ENCODE assay signal across 26 cellular contexts in the genomic region with DNA sequence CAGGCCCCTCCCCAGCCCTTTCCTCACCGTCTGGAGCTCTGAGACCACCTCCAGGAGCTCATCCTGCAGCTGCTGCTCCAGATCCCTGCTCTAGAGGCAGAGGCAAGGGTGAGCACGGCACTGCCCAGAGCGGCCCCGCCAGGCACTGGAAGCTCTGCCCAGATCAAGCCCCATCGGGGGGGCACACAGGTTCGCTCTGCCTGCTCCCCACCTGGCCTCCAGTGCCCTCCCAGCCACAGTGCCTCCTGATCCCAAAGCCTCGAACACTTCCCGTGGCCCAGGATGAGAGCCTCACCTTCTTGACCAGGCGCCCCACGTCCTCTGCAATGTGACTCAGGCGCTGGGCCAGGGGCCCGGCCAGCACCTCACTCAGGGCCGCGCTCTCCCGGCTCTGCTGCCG. TPM values are rescaled to one million over a fixed set of nuclear protein-coding genes. Genes with fewer than 3 reads are reported as not detected.
DNase-seq lines count a peak whose midpoint lies in the region; ATAC-seq, FAIRE-seq and TF ChIP-seq lines count a peak whose summit lies in the region.
"Had no signal": no experiment of that assay in that cellular context is flagged by ENCODE, and none has a peak within 500 bp of the region (broad histone marks: within the 10 kb centered on the region; RNA-seq: fewer than 3 reads in every experiment).

No MANE protein-coding gene starts in this region.

- POLR2A ChIA-PET in HepG2 (lab: Yijun Ruan, JAX), result no interaction called here

- intact Hi-C loops in HepG2 (cut with micrococcal nuclease; ENCODE audit: unreplicated experiment), result no loop called here
- intact Hi-C loops in right lobe of liver (cut with DNase I), result no loop called here
- intact Hi-C loops in psoas muscle (cut with DNase I), result no loop called here

- no peak for FAIRE-seq in HepG2 (lab: Jason Lieb, UNC)

- H2AFZ ChIP-seq in HepG2 (ENCODE audit: low read length) (no peak overlapping the region), fibroblast of lung (ENCODE audit: low read length) (no peak overlapping the region), hepatocyte (no peak overlapping the region)

- H3K27me3 ChIP-seq in HepG2 (ENCODE audit: control insufficient read depth in 1 of 2, insufficient read depth in 2 of 2, low read length in 2 of 2) (no peaks in the 10 kb centered on the region; a peak in 2 of 5 replicates), right lobe of liver (no peaks in the 10 kb centered on the region), fibroblast of lung (ENCODE audit: control insufficient read depth, insufficient read depth, low read length) (no peaks in the 10 kb centered on the region), psoas muscle (ENCODE audit: insufficient read depth in 3 of 3, low read length in 2 of 3) (peaks cover 0 to 7% (median 0%) of the 10 kb centered on the region in 3 donors), hepatocyte (no peaks in the 10 kb centered on the region)
- H3K27me3 ChIP-seq: esophagus squamous epithelium, gastroesophageal sphincter, testis had no signal

- H3K9me3 ChIP-seq in HepG2 (ENCODE audit: low read length) (no peaks in the 10 kb centered on the region), right lobe of liver (no peaks in the 10 kb centered on the region), fibroblast of lung (ENCODE audit: control insufficient read depth, insufficient read depth, low read depth, low read length) (no peaks in the 10 kb centered on the region), psoas muscle (no peaks in the 10 kb centered on the region), hepatocyte (ENCODE audit: low read depth) (no peaks in the 10 kb centered on the region)
- H3K9me3 ChIP-seq: esophagus squamous epithelium, gastroesophageal sphincter, testis had no signal

- H3K79me2 ChIP-seq in HepG2 (ENCODE audit: insufficient read depth, low read length) (no peaks in the 10 kb centered on the region), fibroblast of lung (ENCODE audit: control insufficient read depth, insufficient read depth, low read length) (no peaks in the 10 kb centered on the region), hepatocyte (no peaks in the 10 kb centered on the region)

- no peak overlapping the region for H3K4me2 ChIP-seq in HepG2 (ENCODE audit: low read depth, low read length)
- H3K4me2 ChIP-seq in fibroblast of lung (ENCODE audit: extremely low read depth, insufficient read depth, low read length), result no peak overlapping the region
- H3K4me2 ChIP-seq in hepatocyte, result no peak overlapping the region

- H3K36me3 ChIP-seq in HepG2 (replicated peaks in 1 of 2; ENCODE audit: control insufficient read depth in 1 of 2, insufficient read depth in 2 of 2, low read length in 2 of 2) (no peaks in the 10 kb centered on the region), right lobe of liver (no peaks in the 10 kb centered on the region), fibroblast of lung (ENCODE audit: control insufficient read depth, insufficient read depth, low read length) (no peaks in the 10 kb centered on the region), psoas muscle (ENCODE audit: insufficient read depth in 1 of 2, low read depth in 1 of 2) (no peaks in the 10 kb centered on the region), hepatocyte (replicated peaks; ENCODE audit: insufficient read depth, low read depth) (no peaks in the 10 kb centered on the region)
- H3K36me3 ChIP-seq: esophagus squamous epithelium, gastroesophageal sphincter had no signal

- no peaks in the 10 kb centered on the region for H3K9me2 ChIP-seq in hepatocyte (replicated peaks; ENCODE audit: insufficient read depth)

- WGBS in HepG2 (ENCODE audit: low lambda C conversion rate), result no CpG with 5 or more reads among the region's 16 CpGs
- no CpG with 5 or more reads among the region's 16 CpGs for WGBS in right lobe of liver (ENCODE audit: insufficient coverage, low coverage, low lambda C conversion rate, missing lambda C conversion rate)
- 24 to 62% (median 45%) methylated on average over 7 to 16 of the region's 16 CpGs for WGBS in psoas muscle, 3 donors
- WGBS in hepatocyte (ENCODE audit: low lambda C conversion rate, missing lambda C conversion rate), result 90% methylated on average over 16 of the region's 16 CpGs

- BruUV-seq in HepG2 (replicated peaks; lab: Mats Ljungman, UMichigan), result no TSS peak

- H3K4me3 ChIP-seq in HepG2 (replicated peaks in 1 of 3; ENCODE audit: insufficient read depth in 1 of 3, low read depth in 2 of 3, low read length in 3 of 3), result no peak overlapping the region
- H3K4me3 ChIP-seq in right lobe of liver, result no peak overlapping the region
- H3K4me3 ChIP-seq in fibroblast of lung (replicated peaks in 1 of 4; ENCODE audit: control extremely low read depth in 1 of 4, insufficient read depth in 1 of 4, low read depth in 3 of 4, low read length in 4 of 4), result no peak overlapping the region
- H3K4me3 ChIP-seq in psoas muscle, result peak overlapping the region; percentile 7
- H3K4me3 ChIP-seq in hepatocyte, result no peak overlapping the region
- H3K4me3 ChIP-seq: lung, testis had no signal

- H3K27ac ChIP-seq in HepG2 (ENCODE audit: extremely low read length, insufficient read depth, low read length), result no peak overlapping the region
- no peak overlapping the region for H3K27ac ChIP-seq in right lobe of liver
- H3K27ac ChIP-seq in fibroblast of lung (ENCODE audit: insufficient read depth, low read length), result no peak overlapping the region
- no peak overlapping the region for H3K27ac ChIP-seq in psoas muscle
- no peak overlapping the region for H3K27ac ChIP-seq in hepatocyte
- H3K27ac ChIP-seq: testis had no signal

- TF ChIP-seq POLR2A in HepG2 (IDR thresholded peaks at IDR 0.05; ENCODE audit: insufficient read depth in 1 of 2, low read depth in 2 of 2, low read length in 2 of 2) (no peak), right lobe of liver (IDR thresholded peaks at IDR 0.05) (no peak)

- no peak for DNase-seq in HepG2 (ENCODE audit: low spot score)
- DNase-seq in right lobe of liver, result no peak
- no peak for DNase-seq in fibroblast of lung (ENCODE audit: low read depth in 2 of 2)
- DNase-seq in psoas muscle, result no peak
- no peak for DNase-seq in ACHN
- no peak for DNase-seq in hepatocyte (ENCODE audit: low spot score)
- DNase-seq: activated naive CD4-positive, alpha-beta T cell treated with anti-CD3 and anti-CD28 coated beads for 36 hours; amygdala; cortex of kidney; esophagus squamous epithelium; GDM1; islet precursor cell; NCI-H1417 treated with DMSO at 0.1 percent for 48 hours; NCI-H2081 treated with DMSO at 0.1 percent for 48 hours; NCI-H446 treated with DMSO at 0.1 percent for 48 hours; PC-3; SHP77; stimulated activated CD4-positive, alpha-beta T cell treated with anti-CD3 and anti-CD28 coated beads, Interleukin-12 subunit alpha, Interleukin-12 subunit beta, amount 100 ng/mL, for 4 hours; stimulated activated CD4-positive, alpha-beta T cell treated with anti-CD3 and anti-CD28 coated beads, Interleukin-4, amount 100 ng/mL, for 24 hours; stimulated activated naive CD4-positive, alpha-beta T cell; testis had no signal

- TF ChIP-seq CTCF in HepG2 (CRISPR knock-in tag; IDR thresholded peaks at IDR 0.05) (no peak), right lobe of liver (IDR thresholded peaks at IDR 0.05) (no peak), fibroblast of lung (conservative IDR thresholded peaks at IDR 0.05 in 1 of 2, IDR thresholded peaks at IDR 0.05 in 1 of 2; ENCODE audit: low read depth in 1 of 2, low read length in 2 of 2) (no peak), psoas muscle (IDR thresholded peaks at IDR 0.05) (no peak), hepatocyte (IDR thresholded peaks at IDR 0.05; ENCODE audit: poor library complexity) (no peak)

- H4K20me1 ChIP-seq in HepG2 (ENCODE audit: insufficient read depth, low read length), result no peaks in the 10 kb centered on the region
- no peaks in the 10 kb centered on the region for H4K20me1 ChIP-seq in fibroblast of lung (ENCODE audit: control insufficient read depth, extremely low read depth, insufficient read depth, low read length)
- H4K20me1 ChIP-seq in hepatocyte (ENCODE audit: insufficient read depth, poor library complexity, severe bottlenecking), result no peaks in the 10 kb centered on the region

- CTCF ChIA-PET in HepG2 (lab: Yijun Ruan, JAX; ENCODE audit: low intra/inter-chr PET ratio, low total read pairs), result no interaction called here

- in situ Hi-C loops in HepG2 (cut with HindIII; ENCODE audit: extremely low pct_ligation_motif_present, low pct_unique_long_range_greater_than_20kb), result no loop called here
- in situ Hi-C loops in ACHN (cut with HindIII; ENCODE audit: low pct_ligation_motif_present, low pct_unique_long_range_greater_than_20kb, low sequenced_read_pairs), result no loop called here

- H3K4me1 ChIP-seq in HepG2 (ENCODE audit: insufficient read depth, low read length) (peaks cover 45% of the 10 kb centered on the region), right lobe of liver (no peaks in the 10 kb centered on the region), fibroblast of lung (ENCODE audit: control insufficient read depth, extremely low read depth, insufficient read depth, low read length) (peaks cover 2% of the 10 kb centered on the region), psoas muscle (peaks cover 15% of the 10 kb centered on the region), hepatocyte (ENCODE audit: insufficient read depth) (no peaks in the 10 kb centered on the region)

- TF ChIP-seq EP300 in HepG2 (IDR thresholded peaks at IDR 0.05; ENCODE audit: low read depth in 2 of 2, low read length in 2 of 2) (no peak), HepG2 (CRISPR knock-in tag; IDR thresholded peaks at IDR 0.05; ENCODE audit: borderline replicate concordance) (no peak)

- H3K9ac ChIP-seq in HepG2 (ENCODE audit: insufficient read depth, low read depth, low read length), result no peak overlapping the region
- H3K9ac ChIP-seq in fibroblast of lung (ENCODE audit: insufficient read depth, low read length), result peak overlapping the region; percentile 7

- ATAC-seq in HepG2, result 0 out of 3 replicates have a peak, but pooled peaks have one; percentile 9
- no peak for ATAC-seq in right lobe of liver
- ATAC-seq in psoas muscle, result no peak
- ATAC-seq in HG03095 (IDR thresholded peaks at IDR 0.05; ENCODE audit: unreplicated experiment), result no peak
- ATAC-seq: gastroesophageal sphincter, PC-3 had no signal

- no peak for TF ChIP-seq RAD21 in HepG2 (CRISPR knock-in tag; IDR thresholded peaks at IDR 0.05)

RNA-seq across cellular contexts. Expression of gene ARHGAP4, which starts 5.0 kb away (rescaled TPM):
- 0.64 TPM in 1 of 2 replicates, not detected in the other for total RNA-seq in HepG2 (2016; rRNA removed; fragmentation: Illumina TruSeq; extraction: Trizol)
- total RNA-seq in HepG2 (2016; cell fraction: cytosol; rRNA removed; fragmentation: Illumina TruSeq; extraction: Trizol; ENCODE audit: low read depth), result not detected in 2 replicates
- 0.22 TPM in 1 of 2 replicates, not detected in the other for total RNA-seq in HepG2 (2016; cell fraction: insoluble cytoplasmic fraction; rRNA removed; fragmentation: Illumina TruSeq; extraction: Trizol)
- total RNA-seq in HepG2 (2016; cell fraction: membrane; rRNA removed; fragmentation: Illumina TruSeq; extraction: Trizol), result 0.28 TPM in 1 of 2 replicates, not detected in the other
- total RNA-seq in HepG2 (2016; cell fraction: nucleus; rRNA removed; fragmentation: Illumina TruSeq; extraction: Trizol), result 0.41 TPM in 1 of 2 replicates, not detected in the other
- polyA plus RNA-seq in HepG2 (2011; rRNA removed), result 0.57 and 1.1 TPM in 2 replicates
- 0.10 and 0.19 TPM in 2 replicates for polyA plus RNA-seq in HepG2 (2011; cell fraction: cytosol; rRNA removed)
- 7.0 and 9.1 TPM in 2 replicates for polyA plus RNA-seq in HepG2 (2011; cell fraction: nucleus; rRNA removed)
- 0.35 and 0.59 TPM in 2 replicates for polyA plus RNA-seq in HepG2 (2012)
- not detected in 2 replicates for polyA plus RNA-seq in HepG2 (2016; cell fraction: cytosol; fragmentation: Illumina TruSeq; extraction: Trizol; ENCODE audit: low read depth)
- polyA plus RNA-seq in HepG2 (2016; cell fraction: insoluble cytoplasmic fraction; fragmentation: Illumina TruSeq; extraction: Trizol; ENCODE audit: low read depth), result not detected in 2 replicates
- not detected in 2 replicates for polyA plus RNA-seq in HepG2 (2016; cell fraction: membrane; fragmentation: Illumina TruSeq; extraction: Trizol; ENCODE audit: low read depth)
- polyA plus RNA-seq in HepG2 (2016; cell fraction: nucleus; fragmentation: Illumina TruSeq; extraction: Trizol; ENCODE audit: insufficient read depth, low read depth), result 0.64 and 1.9 TPM in 2 replicates
- 1.6 and 1.8 TPM in 2 replicates for polyA minus RNA-seq in HepG2 (2011; rRNA and poly(A)+ RNA removed; ENCODE audit: low replicate concordance)
- 1.1 TPM in 1 of 2 replicates, not detected in the other for polyA minus RNA-seq in HepG2 (2011; cell fraction: cytosol; rRNA and poly(A)+ RNA removed)
- polyA minus RNA-seq in HepG2 (2011; cell fraction: nucleus; rRNA and poly(A)+ RNA removed), result 1.2 and 2.8 TPM in 2 replicates
- total RNA-seq in right lobe of liver, result 10 to 100 TPM in 2 of 6 experiments, 1 to 10 TPM in 4; 5.5 to 11.9 (median 8.7) TPM
- 1.3 and 1.5 TPM in 2 replicates for total RNA-seq in fibroblast of lung
- 0.12 and 0.51 TPM in 2 replicates for polyA plus RNA-seq in fibroblast of lung
- 0.43 and 0.71 TPM in 2 replicates for polyA plus RNA-seq in fibroblast of lung (2012)
- 1.5 and 12.4 TPM in 2 replicates for polyA minus RNA-seq in fibroblast of lung (ENCODE audit: low replicate concordance)
- 1 to 10 TPM; 5.1 to 8.0 (median 6.4) TPM for total RNA-seq in psoas muscle
- 1 to 10 TPM; 5.8 to 7.6 (median 6.8) TPM for polyA plus RNA-seq in psoas muscle
- 3.3 and 6.4 TPM in 2 replicates for total RNA-seq in hepatocyte
- 6.2 and 10.3 TPM in 2 replicates for polyA plus RNA-seq in hepatocyte

RNA-seq across cellular contexts. Expression of gene NAA10, which starts 13.8 kb away (rescaled TPM):
- total RNA-seq in HepG2 (2016; rRNA removed; fragmentation: Illumina TruSeq; extraction: Trizol), result 51.1 and 51.7 TPM in 2 replicates
- 55.8 and 62.5 TPM in 2 replicates for total RNA-seq in HepG2 (2016; cell fraction: cytosol; rRNA removed; fragmentation: Illumina TruSeq; extraction: Trizol; ENCODE audit: low read depth)
- 47.6 and 50.9 TPM in 2 replicates for total RNA-seq in HepG2 (2016; cell fraction: insoluble cytoplasmic fraction; rRNA removed; fragmentation: Illumina TruSeq; extraction: Trizol)
- 52.1 and 59.2 TPM in 2 replicates for total RNA-seq in HepG2 (2016; cell fraction: membrane; rRNA removed; fragmentation: Illumina TruSeq; extraction: Trizol)
- total RNA-seq in HepG2 (2016; cell fraction: nucleus; rRNA removed; fragmentation: Illumina TruSeq; extraction: Trizol), result 27.3 and 30.2 TPM in 2 replicates
- 49.1 and 49.2 TPM in 2 replicates for polyA plus RNA-seq in HepG2 (2011; rRNA removed)
- 61.9 and 80.7 TPM in 2 replicates for polyA plus RNA-seq in HepG2 (2011; cell fraction: cytosol; rRNA removed)
- polyA plus RNA-seq in HepG2 (2011; cell fraction: nucleus; rRNA removed), result 84.9 and 98.2 TPM in 2 replicates
- polyA plus RNA-seq in HepG2 (2012), result 45.4 and 52.3 TPM in 2 replicates
- 168 and 195 TPM in 2 replicates for polyA plus RNA-seq in HepG2 (2016; cell fraction: cytosol; fragmentation: Illumina TruSeq; extraction: Trizol; ENCODE audit: low read depth)
- 99.2 and 109 TPM in 2 replicates for polyA plus RNA-seq in HepG2 (2016; cell fraction: insoluble cytoplasmic fraction; fragmentation: Illumina TruSeq; extraction: Trizol; ENCODE audit: low read depth)
- polyA plus RNA-seq in HepG2 (2016; cell fraction: membrane; fragmentation: Illumina TruSeq; extraction: Trizol; ENCODE audit: low read depth), result 92.8 and 108 TPM in 2 replicates
- 92.2 and 97.8 TPM in 2 replicates for polyA plus RNA-seq in HepG2 (2016; cell fraction: nucleus; fragmentation: Illumina TruSeq; extraction: Trizol; ENCODE audit: insufficient read depth, low read depth)
- polyA minus RNA-seq in HepG2 (2011; rRNA and poly(A)+ RNA removed; ENCODE audit: low replicate concordance), result 30.3 and 98.8 TPM in 2 replicates
- polyA minus RNA-seq in HepG2 (2011; cell fraction: cytosol; rRNA and poly(A)+ RNA removed), result 14.6 and 17.3 TPM in 2 replicates
- polyA minus RNA-seq in HepG2 (2011; cell fraction: nucleus; rRNA and poly(A)+ RNA removed), result 23.7 and 25.0 TPM in 2 replicates
- total RNA-seq in right lobe of liver, result 10 to 100 TPM; 36.1 to 56.2 (median 39.7) TPM
- 31.6 and 37.0 TPM in 2 replicates for total RNA-seq in fibroblast of lung
- 66.2 and 115 TPM in 2 replicates for polyA plus RNA-seq in fibroblast of lung
- polyA plus RNA-seq in fibroblast of lung (2012), result 91.6 and 161 TPM in 2 replicates
- 84.9 and 137 TPM in 2 replicates for polyA minus RNA-seq in fibroblast of lung (ENCODE audit: low replicate concordance)
- total RNA-seq in psoas muscle, result 100 to 1,000 TPM; 105 to 166 (median 115) TPM
- 100 to 1,000 TPM; 168 to 203 (median 193) TPM for polyA plus RNA-seq in psoas muscle
- 74.0 and 83.5 TPM in 2 replicates for total RNA-seq in hepatocyte
- 118 and 134 TPM in 2 replicates for polyA plus RNA-seq in hepatocyte

RNA-seq across cellular contexts. Expression of gene AVPR2, which starts 16.6 kb away (rescaled TPM):
- total RNA-seq in HepG2 (2016; rRNA removed; fragmentation: Illumina TruSeq; extraction: Trizol) (not detected in 2 replicates), right lobe of liver (under 1 TPM in 1 of 6 experiments, not detected in 5; 0.31 TPM), fibroblast of lung (not detected in 2 replicates), psoas muscle (1 to 10 TPM; 1.3 to 4.8 (median 2.0) TPM), hepatocyte (1.2 TPM in 1 of 2 replicates, not detected in the other)
- not detected in 2 replicates for total RNA-seq in HepG2 (2016; cell fraction: cytosol; rRNA removed; fragmentation: Illumina TruSeq; extraction: Trizol; ENCODE audit: low read depth)
- not detected in 2 replicates for total RNA-seq in HepG2 (2016; cell fraction: insoluble cytoplasmic fraction; rRNA removed; fragmentation: Illumina TruSeq; extraction: Trizol)
- total RNA-seq in HepG2 (2016; cell fraction: membrane; rRNA removed; fragmentation: Illumina TruSeq; extraction: Trizol), result not detected in 2 replicates
- total RNA-seq in HepG2 (2016; cell fraction: nucleus; rRNA removed; fragmentation: Illumina TruSeq; extraction: Trizol), result not detected in 2 replicates
- polyA plus RNA-seq in HepG2 (2011; rRNA removed) (not detected in 2 replicates), fibroblast of lung (not detected in 2 replicates), psoas muscle (1 to 10 TPM; 1.4 to 3.2 (median 2.5) TPM), hepatocyte (not detected in 2 replicates)
- polyA plus RNA-seq in HepG2 (2011; cell fraction: cytosol; rRNA removed), result not detected in 2 replicates
- polyA plus RNA-seq in HepG2 (2011; cell fraction: nucleus; rRNA removed), result not detected in 2 replicates
- polyA plus RNA-seq in HepG2 (2012), result not detected in 2 replicates
- polyA plus RNA-seq in HepG2 (2016; cell fraction: cytosol; fragmentation: Illumina TruSeq; extraction: Trizol; ENCODE audit: low read depth), result not detected in 2 replicates
- not detected in 2 replicates for polyA plus RNA-seq in HepG2 (2016; cell fraction: insoluble cytoplasmic fraction; fragmentation: Illumina TruSeq; extraction: Trizol; ENCODE audit: low read depth)
- not detected in 2 replicates for polyA plus RNA-seq in HepG2 (2016; cell fraction: membrane; fragmentation: Illumina TruSeq; extraction: Trizol; ENCODE audit: low read depth)
- not detected in 2 replicates for polyA plus RNA-seq in HepG2 (2016; cell fraction: nucleus; fragmentation: Illumina TruSeq; extraction: Trizol; ENCODE audit: insufficient read depth, low read depth)
- polyA minus RNA-seq in HepG2 (2011; rRNA and poly(A)+ RNA removed; ENCODE audit: low replicate concordance), result 0.18 and 0.87 TPM in 2 replicates
- polyA minus RNA-seq in HepG2 (2011; cell fraction: cytosol; rRNA and poly(A)+ RNA removed), result not detected in 2 replicates
- not detected in 2 replicates for polyA minus RNA-seq in HepG2 (2011; cell fraction: nucleus; rRNA and poly(A)+ RNA removed)
- not detected in 2 replicates for polyA plus RNA-seq in fibroblast of lung (2012)
- polyA minus RNA-seq in fibroblast of lung (ENCODE audit: low replicate concordance), result not detected in 2 replicates
- total RNA-seq: activated naive CD4-positive, alpha-beta T cell treated with anti-CD3 and anti-CD28 coated beads for 36 hours; endodermal cell; PC-3; pulmonary artery endothelial cell had no signal

RNA-seq across cellular contexts. Expression of gene RENBP, which starts 23.4 kb away (rescaled TPM):
- total RNA-seq in HepG2 (2016; rRNA removed; fragmentation: Illumina TruSeq; extraction: Trizol) (0.77 and 1.4 TPM in 2 replicates), right lobe of liver (1 to 10 TPM; 2.2 to 9.1 (median 5.2) TPM), fibroblast of lung (5.4 and 8.8 TPM in 2 replicates), psoas muscle (1 to 10 TPM; 2.9 to 4.4 (median 3.6) TPM), hepatocyte (22.2 and 22.8 TPM in 2 replicates)
- total RNA-seq in HepG2 (2016; cell fraction: cytosol; rRNA removed; fragmentation: Illumina TruSeq; extraction: Trizol; ENCODE audit: low read depth), result not detected in 2 replicates
- total RNA-seq in HepG2 (2016; cell fraction: insoluble cytoplasmic fraction; rRNA removed; fragmentation: Illumina TruSeq; extraction: Trizol), result 0.48 and 1.3 TPM in 2 replicates
- total RNA-seq in HepG2 (2016; cell fraction: membrane; rRNA removed; fragmentation: Illumina TruSeq; extraction: Trizol), result 0.31 and 0.34 TPM in 2 replicates
- total RNA-seq in HepG2 (2016; cell fraction: nucleus; rRNA removed; fragmentation: Illumina TruSeq; extraction: Trizol), result 0.78 and 1.4 TPM in 2 replicates
- polyA plus RNA-seq in HepG2 (2011; rRNA removed) (2.0 and 2.6 TPM in 2 replicates), fibroblast of lung (0.90 and 0.92 TPM in 2 replicates), psoas muscle (1 to 10 TPM in 2 of 3 donors, under 1 TPM in 1; 0.97 to 1.9 (median 1.4) TPM), hepatocyte (5.8 and 13.2 TPM in 2 replicates)
- 2.7 and 3.2 TPM in 2 replicates for polyA plus RNA-seq in HepG2 (2011; cell fraction: cytosol; rRNA removed)
- 7.0 and 9.2 TPM in 2 replicates for polyA plus RNA-seq in HepG2 (2011; cell fraction: nucleus; rRNA removed)
- polyA plus RNA-seq in HepG2 (2012), result 1.5 and 2.1 TPM in 2 replicates
- 0.29 and 0.48 TPM in 2 replicates for polyA plus RNA-seq in HepG2 (2016; cell fraction: cytosol; fragmentation: Illumina TruSeq; extraction: Trizol; ENCODE audit: low read depth)
- 0.72 and 1.8 TPM in 2 replicates for polyA plus RNA-seq in HepG2 (2016; cell fraction: insoluble cytoplasmic fraction; fragmentation: Illumina TruSeq; extraction: Trizol; ENCODE audit: low read depth)
- 0.16 and 0.45 TPM in 2 replicates for polyA plus RNA-seq in HepG2 (2016; cell fraction: membrane; fragmentation: Illumina TruSeq; extraction: Trizol; ENCODE audit: low read depth)
- polyA plus RNA-seq in HepG2 (2016; cell fraction: nucleus; fragmentation: Illumina TruSeq; extraction: Trizol; ENCODE audit: insufficient read depth, low read depth), result 0.89 and 1.6 TPM in 2 replicates
- 3.3 TPM in 1 of 2 replicates, not detected in the other for polyA minus RNA-seq in HepG2 (2011; rRNA and poly(A)+ RNA removed; ENCODE audit: low replicate concordance)
- polyA minus RNA-seq in HepG2 (2011; cell fraction: cytosol; rRNA and poly(A)+ RNA removed), result 0.53 and 1.5 TPM in 2 replicates
- polyA minus RNA-seq in HepG2 (2011; cell fraction: nucleus; rRNA and poly(A)+ RNA removed), result 1.6 and 1.7 TPM in 2 replicates
- 0.69 and 1.1 TPM in 2 replicates for polyA plus RNA-seq in fibroblast of lung (2012)
- not detected in 2 replicates for polyA minus RNA-seq in fibroblast of lung (ENCODE audit: low replicate concordance)
- total RNA-seq: PC-3 had no signal

RNA-seq across cellular contexts. Expression of gene L1CAM, which starts 35.1 kb away (rescaled TPM):
- total RNA-seq in HepG2 (2016; rRNA removed; fragmentation: Illumina TruSeq; extraction: Trizol) (1.1 and 1.4 TPM in 2 replicates), right lobe of liver (under 1 TPM in 4 of 6 experiments, not detected in 2; 0.33 to 0.64 (median 0.47) TPM), fibroblast of lung (under 0.01 and 0.99 TPM in 2 replicates), psoas muscle (1 to 10 TPM in 2 of 4 donors, under 1 TPM in 2; 0.22 to 1.5 (median 0.90) TPM), hepatocyte (0.12 and 0.33 TPM in 2 replicates)
- total RNA-seq in HepG2 (2016; cell fraction: cytosol; rRNA removed; fragmentation: Illumina TruSeq; extraction: Trizol; ENCODE audit: low read depth), result 0.18 and 0.30 TPM in 2 replicates
- 0.74 and 1.1 TPM in 2 replicates for total RNA-seq in HepG2 (2016; cell fraction: insoluble cytoplasmic fraction; rRNA removed; fragmentation: Illumina TruSeq; extraction: Trizol)
- 0.59 and 0.74 TPM in 2 replicates for total RNA-seq in HepG2 (2016; cell fraction: membrane; rRNA removed; fragmentation: Illumina TruSeq; extraction: Trizol)
- 2.9 and 3.0 TPM in 2 replicates for total RNA-seq in HepG2 (2016; cell fraction: nucleus; rRNA removed; fragmentation: Illumina TruSeq; extraction: Trizol)
- polyA plus RNA-seq in HepG2 (2011; rRNA removed) (2.0 and 5.0 TPM in 2 replicates), fibroblast of lung (1.2 and 1.7 TPM in 2 replicates), psoas muscle (under 1 TPM; 0.36 to 0.46 (median 0.39) TPM), hepatocyte (0.40 and 0.69 TPM in 2 replicates)
- polyA plus RNA-seq in HepG2 (2011; cell fraction: cytosol; rRNA removed), result 2.5 TPM in 2 replicates
- polyA plus RNA-seq in HepG2 (2011; cell fraction: nucleus; rRNA removed), result 15.9 and 17.0 TPM in 2 replicates
- 1.8 and 5.5 TPM in 2 replicates for polyA plus RNA-seq in HepG2 (2012)
- 0.24 TPM in 2 replicates for polyA plus RNA-seq in HepG2 (2016; cell fraction: cytosol; fragmentation: Illumina TruSeq; extraction: Trizol; ENCODE audit: low read depth)
- polyA plus RNA-seq in HepG2 (2016; cell fraction: insoluble cytoplasmic fraction; fragmentation: Illumina TruSeq; extraction: Trizol; ENCODE audit: low read depth), result 0.83 and 1.4 TPM in 2 replicates
- 0.46 and 0.98 TPM in 2 replicates for polyA plus RNA-seq in HepG2 (2016; cell fraction: membrane; fragmentation: Illumina TruSeq; extraction: Trizol; ENCODE audit: low read depth)
- 6.9 and 8.1 TPM in 2 replicates for polyA plus RNA-seq in HepG2 (2016; cell fraction: nucleus; fragmentation: Illumina TruSeq; extraction: Trizol; ENCODE audit: insufficient read depth, low read depth)
- polyA minus RNA-seq in HepG2 (2011; rRNA and poly(A)+ RNA removed; ENCODE audit: low replicate concordance), result 14.7 and 119 TPM in 2 replicates
- 4.0 and 7.3 TPM in 2 replicates for polyA minus RNA-seq in HepG2 (2011; cell fraction: cytosol; rRNA and poly(A)+ RNA removed)
- 4.6 and 6.8 TPM in 2 replicates for polyA minus RNA-seq in HepG2 (2011; cell fraction: nucleus; rRNA and poly(A)+ RNA removed)
- 2.9 and 3.8 TPM in 2 replicates for polyA plus RNA-seq in fibroblast of lung (2012)
- polyA minus RNA-seq in fibroblast of lung (ENCODE audit: low replicate concordance), result 4.1 and 10.8 TPM in 2 replicates
